33 cellular contexts compared by ENCODE assay signal in genomic region chr16:78161023-78161729, GRCh38.
"Had no signal": no experiment of that assay in that cellular context is flagged by ENCODE, and none has a peak within 500 bp of the region (broad histone marks: within the 10 kb centered on the region; RNA-seq: fewer than 3 reads in every experiment).

No MANE protein-coding gene starts in this region.

- H3K4me3 ChIP-seq: adrenal gland, body of pancreas, breast epithelium had no signal

- H3K36me3 ChIP-seq: adrenal gland, brain microvascular endothelial cell, breast epithelium had no signal

- DNase-seq: activated B cell treated with CpG ODN at 0.5 μM for 24 hours; activated CD4-positive, alpha-beta memory T cell treated with anti-CD3 and anti-CD28 coated beads for 36 hours; activated CD4-positive, alpha-beta T cell treated with anti-CD3 and anti-CD28 coated beads for 4 hours; activated CD4-positive, alpha-beta T cell treated with anti-CD3 and anti-CD28 coated beads, Interleukin-2, amount 10 ng/mL, durations not matched to agents 24 days and 14 days; activated CD4-positive, alpha-beta T cell treated with anti-CD3 and anti-CD28 coated beads, Interleukin-2, amount 50 U/mL, for 1 hour; activated CD4-positive, alpha-beta T cell treated with anti-CD3 and anti-CD28 coated beads, Interleukin-2, amount 50 U/mL, for 4 hours; activated CD4-positive, CD25-positive, alpha-beta regulatory T cell treated with anti-CD3 and anti-CD28 coated beads, Interleukin-2, amount 50 U/mL, for 72 hours; activated CD8-positive, alpha-beta memory T cell treated with anti-CD3 and anti-CD28 coated beads, Interleukin-2, amount 50 U/mL, for 4 hours; activated CD8-positive, alpha-beta T cell treated with anti-CD3 and anti-CD28 coated beads for 36 hours; activated effector memory CD4-positive, alpha-beta T cell treated with anti-CD3 and anti-CD28 coated beads, Interleukin-2, amount 50 U/mL, for 16 hours; activated gamma-delta T cell treated with Interleukin-2 at 50 U/mL for 16 hours; activated naive CD4-positive, alpha-beta T cell; activated naive CD4-positive, alpha-beta T cell treated with anti-CD3 and anti-CD28 coated beads for 36 hours; activated naive CD4-positive, alpha-beta T cell treated with anti-CD3 and anti-CD28 coated beads, Interleukin-2, amount 50 U/mL, for 16 hours; activated naive CD8-positive, alpha-beta T cell treated with anti-CD3 and anti-CD28 coated beads for 36 hours; activated T-cell treated with anti-CD3 and anti-CD28 coated beads for 4 hours; activated T-cell treated with anti-CD3 and anti-CD28 coated beads, Interleukin-2, amount 50 U/mL, for 1 hour; activated T-cell treated with anti-CD3 and anti-CD28 coated beads, Interleukin-2, amount 50 U/mL, for 4 hours; activated T-cell treated with anti-CD3 and anti-CD28 coated beads, Interleukin-2, amount 50 U/mL, for 72 hours; adrenal gland; amniotic stem cell; aorta; body of pancreas; brain microvascular endothelial cell; central memory CD4-positive, alpha-beta T cell; T-helper 2 cell; T-helper 9 cell had no signal

- FAIRE-seq: astrocyte, TTC549 had no signal

- H3K27me3 ChIP-seq: adrenal gland, body of pancreas, brain microvascular endothelial cell, breast epithelium had no signal

- H3K4me1 ChIP-seq: adrenal gland, body of pancreas, breast epithelium had no signal

- H3K27ac ChIP-seq: adrenal gland, body of pancreas, brain microvascular endothelial cell, breast epithelium, VCaP had no signal

- H3K9me3 ChIP-seq: adrenal gland, body of pancreas, breast epithelium had no signal

- ATAC-seq: activated CD8-positive, alpha-beta T cell treated with anti-CD3 and anti-CD28 coated beads for 36 hours; activated naive CD4-positive, alpha-beta T cell treated with anti-CD3 and anti-CD28 coated beads, Interleukin-2, amount 50 U/mL, for 72 hours; activated T-cell treated with anti-CD3 and anti-CD28 coated beads, Interleukin-2, amount 50 U/mL, for 4 hours; activated T-cell treated with anti-CD3 and anti-CD28 coated beads, Interleukin-2, amount 50 U/mL, for 72 hours; activated T-helper 17 cell treated with anti-CD3 and anti-CD28 coated beads, Interleukin-2, amount 50 U/mL, for 72 hours; body of pancreas had no signal
